ENCODE assay signal across 28 cellular contexts in the genomic region with DNA sequence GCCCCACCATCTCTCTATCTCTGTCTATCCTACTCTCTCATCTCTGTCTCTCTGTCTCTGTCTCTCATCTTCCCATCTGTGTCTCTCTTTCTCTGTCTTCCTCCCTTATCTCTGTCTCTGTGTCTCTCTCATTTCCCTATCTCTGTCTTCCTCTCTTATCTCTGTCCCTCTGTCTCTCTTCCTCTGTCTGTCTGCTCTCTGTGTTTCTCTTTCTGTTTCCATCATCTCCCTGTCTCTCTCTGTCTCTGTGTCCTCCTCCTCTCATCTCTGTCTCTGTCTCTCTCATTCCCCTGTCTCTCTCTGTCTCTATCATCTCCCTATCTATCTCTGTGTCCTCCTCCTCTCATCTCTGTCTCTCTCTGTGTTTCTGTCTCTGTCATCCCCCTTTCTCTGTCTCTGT. TPM values are rescaled to one million over a fixed set of nuclear protein-coding genes. Genes with fewer than 3 reads are reported as not detected.
"Had no signal": no experiment of that assay in that cellular context is flagged by ENCODE, and none has a peak within 500 bp of the region (broad histone marks: within the 10 kb centered on the region; RNA-seq: fewer than 3 reads in every experiment).

No MANE protein-coding gene starts in this region.

- H3K27ac ChIP-seq: coronary artery, esophagus muscularis mucosa, foreskin keratinocyte, gastroesophageal sphincter, heart left ventricle, hepatocyte, left lung, neural progenitor cell, prostate gland, right atrium auricular region, sigmoid colon, stomach, thyroid gland, vagina had no signal

- H3K4me1 ChIP-seq: foreskin keratinocyte, gastroesophageal sphincter, neural progenitor cell, prostate gland, sigmoid colon, thyroid gland, vagina had no signal

- ATAC-seq: foreskin keratinocyte; gastroesophageal sphincter; heart left ventricle; left cardiac atrium; left lung; naive thymus-derived CD4-positive, alpha-beta T cell; stimulated activated effector memory CD8-positive, alpha-beta T cell treated with anti-CD3 and anti-CD28 coated beads, Interleukin-12 subunit alpha, Interleukin-12 subunit beta, amount 100 ng/mL, for 72 hours had no signal

- H2AFZ ChIP-seq: hepatocyte, neural progenitor cell had no signal

- H3K9me3 ChIP-seq: esophagus muscularis mucosa, gastroesophageal sphincter, heart left ventricle, left lung, prostate gland, right atrium auricular region, sigmoid colon, stomach, thyroid gland, vagina had no signal

- H3K79me2 ChIP-seq: hepatocyte had no signal

- H3K27me3 ChIP-seq: hepatocyte, neural progenitor cell, thyroid gland, vagina had no signal

- H3K36me3 ChIP-seq: esophagus muscularis mucosa, gastroesophageal sphincter, heart left ventricle, left lung, neural progenitor cell, prostate gland, right atrium auricular region, sigmoid colon, stomach, thyroid gland, vagina had no signal

- H3K4me2 ChIP-seq: hepatocyte, neural progenitor cell had no signal

- DNase-seq: dermis blood vessel endothelial cell; effector memory CD4-positive, alpha-beta T cell; foreskin keratinocyte; heart left ventricle; left cardiac atrium; left lung; mesendoderm; midbrain; naive thymus-derived CD4-positive, alpha-beta T cell; nucleus accumbens; sigmoid colon; stimulated activated CD4-positive, alpha-beta T cell treated with anti-CD3 and anti-CD28 coated beads, Interleukin-2, amount 100 ng/mL, for 24 hours; stimulated activated CD4-positive, alpha-beta T cell treated with anti-CD3 and anti-CD28 coated beads, Interleukin-4, amount 100 ng/mL, for 24 hours; stimulated activated naive CD4-positive, alpha-beta T cell treated with Interleukin-2 at 50 U/mL for 16 hours; stomach; thyroid gland; trophoblast cell had no signal

- H3K4me3 ChIP-seq: coronary artery, esophagus muscularis mucosa, gastroesophageal sphincter, heart left ventricle, hepatocyte, left lung, neural progenitor cell, prostate gland, right atrium auricular region, sigmoid colon, stomach, thyroid gland, vagina had no signal

- H3K9ac ChIP-seq: neural progenitor cell had no signal

RNA-seq across cellular contexts. Expression of gene EBI3, which starts 1.6 kb away (rescaled TPM):
- polyA plus RNA-seq: naive thymus-derived CD4-positive, alpha-beta T cell had no signal

RNA-seq across cellular contexts. Expression of gene SHD, which starts 51.3 kb away (rescaled TPM):
- polyA plus RNA-seq: endothelial cell of umbilical vein; fibroblast of lung; foreskin keratinocyte; heart left ventricle; naive thymus-derived CD4-positive, alpha-beta T cell; stomach had no signal
